Comparison of ENCODE assay signal across 17 cellular contexts in the genomic region with DNA sequence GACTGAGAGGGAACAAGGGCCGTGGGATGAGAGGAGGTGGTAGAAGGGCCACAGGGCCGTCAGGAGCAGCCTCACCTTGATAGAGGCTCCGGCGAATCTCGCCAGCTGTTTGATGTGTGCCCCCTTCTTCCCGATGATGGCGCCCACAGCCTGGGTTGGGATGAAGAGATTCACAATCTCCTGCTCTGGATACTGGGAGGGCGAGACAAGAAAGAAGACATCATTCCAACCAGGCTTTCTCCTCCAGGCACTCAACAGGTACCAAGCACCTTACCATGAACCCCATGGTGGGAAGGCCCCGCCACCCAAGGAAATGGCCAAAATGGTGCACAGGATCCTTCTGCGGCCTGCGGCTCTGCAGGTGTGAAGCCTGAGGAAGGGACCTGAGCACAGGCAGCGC.
DNase-seq lines count a peak whose midpoint lies in the region; ATAC-seq and TF ChIP-seq lines count a peak whose summit lies in the region.
"Had no signal": no experiment of that assay in that cellular context is flagged by ENCODE, and none has a peak within 500 bp of the region (broad histone marks: within the 10 kb centered on the region; RNA-seq: fewer than 3 reads in every experiment).

No MANE protein-coding gene starts in this region.

- H3K4me1 ChIP-seq in IMR-90 (ENCODE audit: control insufficient read depth, insufficient read depth, low read length) = peaks cover 31% of the 10 kb centered on the region
- peaks cover 0 to 4% (median 2%) of the 10 kb centered on the region in 4 donors for H3K4me1 ChIP-seq in right lobe of liver
- H3K4me1 ChIP-seq: pancreas had no signal

- H3K27ac ChIP-seq in IMR-90 (ENCODE audit: insufficient read depth, low read length) (peak overlapping the region; percentile 90), caudate nucleus (ENCODE audit: low read depth, low read length) (peak overlapping the region; percentile 87), temporal lobe (ENCODE audit: low read depth, low read length) (peak overlapping the region; percentile 75), right lobe of liver (no peak overlapping the region)
- H3K27ac ChIP-seq: pancreas, PC-9 had no signal

- peaks cover 51% of the 10 kb centered on the region for H3K36me3 ChIP-seq in IMR-90 (ENCODE audit: control insufficient read depth, insufficient read depth, low read length)
- H3K36me3 ChIP-seq in right lobe of liver = no peaks in the 10 kb centered on the region
- H3K36me3 ChIP-seq: pancreas had no signal

- peaks cover 66% of the 10 kb centered on the region for H4K20me1 ChIP-seq in IMR-90 (ENCODE audit: insufficient read depth, low read length)

- ATAC-seq in IMR-90 (ENCODE audit: low read depth) (no peak), right lobe of liver (no peak)

- peak overlapping the region; percentile 73 for H2BK5ac ChIP-seq in IMR-90 (ENCODE audit: low read depth, low read length, poor library complexity, severe bottlenecking)

- dilution Hi-C loops in IMR-90 (cut with HindIII; ENCODE audit: low sequenced_read_pairs, unreplicated experiment) = no loop called here

- H3K9ac ChIP-seq in IMR-90 (ENCODE audit: low read depth, low read length) = peak overlapping the region; percentile 34; the same call in 1 of the 2 replicates

- TF ChIP-seq RAD21 in IMR-90 (IDR thresholded peaks at IDR 0.05; ENCODE audit: low read length) = no peak

- intact Hi-C loops in IMR-90 (cut with micrococcal nuclease) = no loop called here
- intact Hi-C loops in right lobe of liver (cut with DNase I) = no loop called here

- POLR2A ChIA-PET in IMR-90 (lab: Charles Lee; ENCODE audit: unreplicated experiment) = no interaction called here

- H3K23ac ChIP-seq in IMR-90 (ENCODE audit: low read depth, low read length) = no peak overlapping the region

- no TSS peak for BruUV-seq in IMR-90 (replicated peaks; lab: Mats Ljungman, UMichigan)

- DNase-seq in IMR-90 = no peak
- no peak for DNase-seq in caudate nucleus (lab: John Stamatoyannopoulos, UW)
- DNase-seq in mesothelial cell of epicardium (ENCODE audit: low spot score in 2 of 2, unreplicated experiment in 2 of 2) = no peak
- no peak for DNase-seq in right lobe of liver
- DNase-seq in inferior parietal cortex (ENCODE audit: extremely low spot score) = no peak
- no peak for DNase-seq in NCI-H524 (lab: John Stamatoyannopoulos, UW)
- DNase-seq in A172 (ENCODE audit: low spot score) = no peak
- DNase-seq: activated B cell treated with CpG ODN at 0.5 μM for 24 hours; activated effector memory CD4-positive, alpha-beta T cell treated with anti-CD3 and anti-CD28 coated beads, Interleukin-2, amount 50 U/mL, for 16 hours; DMS 273 treated with DMSO at 0.1 percent for 48 hours; effector CD4-positive, alpha-beta T cell; NCI-H2029; NCI-H69; pancreas; PC-9 had no signal

- no peak for TF ChIP-seq POLR2A in IMR-90 (IDR thresholded peaks at IDR 0.05; ENCODE audit: low read depth, low read length)
- TF ChIP-seq POLR2A in right lobe of liver (IDR thresholded peaks at IDR 0.05) = no peak

- H3K27me3 Mint-ChIP-seq in mesothelial cell of epicardium (ENCODE audit: low read depth) = no peaks in the 10 kb centered on the region

- peak overlapping the region; percentile 97 for H2AK5ac ChIP-seq in IMR-90 (ENCODE audit: low read depth, low read length)

- H2AK9ac ChIP-seq in IMR-90 (replicated peaks; ENCODE audit: low read depth, low read length, poor library complexity) = peak overlapping the region; percentile 87

- peak overlapping the region; percentile 80 for H3K4ac ChIP-seq in IMR-90 (ENCODE audit: low read depth, low read length)

- peak overlapping the region; percentile 35 for H3K14ac ChIP-seq in IMR-90 (replicated peaks; ENCODE audit: low read depth, low read length)

- no peaks in the 10 kb centered on the region for H3K9me3 Mint-ChIP-seq in mesothelial cell of epicardium
- H3K9me3 Mint-ChIP-seq: activated B cell treated with CpG ODN at 0.5 μM for 24 hours had no signal

- H4K91ac ChIP-seq in IMR-90 (ENCODE audit: insufficient read depth, low read depth, low read length) = peak overlapping the region; percentile 83

- H3K79me1 ChIP-seq in IMR-90 (ENCODE audit: low read depth in 1 of 2, low read length in 2 of 2) = peaks cover 29 to 69% of the 10 kb centered on the region in 2 experiments

- H2AFZ ChIP-seq in IMR-90 (replicated peaks; ENCODE audit: low read length, poor library complexity) = no peak overlapping the region
- H2AFZ ChIP-seq: PC-9 had no signal

- H3K4me3 ChIP-seq in IMR-90 (ENCODE audit: insufficient read depth, low read depth, low read length) = no peak overlapping the region
- H3K4me3 ChIP-seq in right lobe of liver = no peak overlapping the region
- H3K4me3 ChIP-seq: MG63, pancreas, PC-9 had no signal

- no peak overlapping the region for H3K4me2 ChIP-seq in IMR-90 (ENCODE audit: low read depth, low read length)
- H3K4me2 ChIP-seq: PC-9 had no signal

- H2BK120ac ChIP-seq in IMR-90 (ENCODE audit: low read depth, low read length) = peak overlapping the region; percentile 50; the same call in 1 of the 2 replicates

- H2BK20ac ChIP-seq in IMR-90 (ENCODE audit: low read depth, low read length) = peak overlapping the region; percentile 18; the same call in 1 of the 2 replicates

- H3K18ac ChIP-seq in IMR-90 (ENCODE audit: low read depth, low read length) = peak overlapping the region; percentile 36

- CTCF ChIA-PET in IMR-90 (lab: Yijun Ruan, JAX) = interaction anchor here (0.8 kb wide), 1 partner anchor 287 kb away, joined by 3 read pairs; no protein-coding TSS in a partner anchor

- no peak overlapping the region for H3K4me3 Mint-ChIP-seq in mesothelial cell of epicardium
- H3K4me3 Mint-ChIP-seq: activated B cell treated with CpG ODN at 0.5 μM for 24 hours had no signal

- H3K9me1 ChIP-seq in IMR-90 (ENCODE audit: insufficient read depth, low read length) = peaks cover 38% of the 10 kb centered on the region

- peak overlapping the region; percentile 35 for H3K27ac Mint-ChIP-seq in mesothelial cell of epicardium
- H3K27ac Mint-ChIP-seq: activated B cell treated with CpG ODN at 0.5 μM for 24 hours had no signal

- TF ChIP-seq CTCF in IMR-90 (conservative IDR thresholded peaks at IDR 0.05; ENCODE audit: low read depth, low read length) (no peak), mesothelial cell of epicardium (IDR thresholded peaks at IDR 0.05; ENCODE audit: unreplicated experiment) (no peak), right lobe of liver (IDR thresholded peaks at IDR 0.05) (no peak)

- H3K56ac ChIP-seq in IMR-90 (ENCODE audit: extremely low read depth, insufficient read depth, low read length) = peak overlapping the region; percentile 52; the same call in 1 of the 2 replicates

- H3K9me3 ChIP-seq in IMR-90 (ENCODE audit: control insufficient read depth, insufficient read depth, low read length) (no peaks in the 10 kb centered on the region), right lobe of liver (no peaks in the 10 kb centered on the region)
- H3K9me3 ChIP-seq: MG63, pancreas had no signal

- H3K36me3 Mint-ChIP-seq in mesothelial cell of epicardium = peaks cover 43% of the 10 kb centered on the region

- H3K4me1 Mint-ChIP-seq in mesothelial cell of epicardium = no peaks in the 10 kb centered on the region
- H3K4me1 Mint-ChIP-seq: activated B cell treated with CpG ODN at 0.5 μM for 24 hours had no signal

- peak overlapping the region; percentile 28 to 69; a peak in 2 of 4 replicates for H4K8ac ChIP-seq in IMR-90 (ENCODE audit: low read depth in 2 of 2, low read length in 2 of 2)

- H2BK15ac ChIP-seq in IMR-90 (ENCODE audit: low read depth, low read length) = peak overlapping the region; percentile 7; the same call in 2 of the 3 replicates

- H3K27me3 ChIP-seq in IMR-90 (ENCODE audit: control insufficient read depth, insufficient read depth, low read length) = no peaks in the 10 kb centered on the region
- no peaks in the 10 kb centered on the region for H3K27me3 ChIP-seq in right lobe of liver
- H3K27me3 ChIP-seq: MG63, pancreas had no signal

- WGBS in IMR-90 (ENCODE audit: extremely low coverage in 2 of 2, insufficient read length in 1 of 2), 2 experiments = 100% methylated on average over 5 of the region's 12 CpGs; no CpG with 5 or more reads in 1 of the 2 experiments
- WGBS in right lobe of liver (ENCODE audit: insufficient coverage, low coverage, low lambda C conversion rate, missing lambda C conversion rate) = 82% methylated on average over 4 of the region's 12 CpGs

- H4K5ac ChIP-seq in IMR-90 (ENCODE audit: low read depth, low read length) = peak overlapping the region; percentile 7; the same call in 1 of the 2 replicates

- in situ Hi-C loops in IMR-90 (cut with MboI; ENCODE audit: low sequenced_read_pairs) = loop anchor here (25.0 kb wide), 2 partner anchors 255 to 605 kb away; no protein-coding TSS in a partner anchor

TF ChIP-seq in IMR-90, 13 proteins besides CTCF, POLR2A, EP300 and RAD21:
- TF ChIP-seq RCOR1 (IDR thresholded peaks at IDR 0.05; ENCODE audit: insufficient replicate concordance, low read length) = no peak
- no peak for TF ChIP-seq MXI1 (IDR thresholded peaks at IDR 0.05; ENCODE audit: borderline replicate concordance, low read depth, low read length)
- no peak for TF ChIP-seq NFE2L2 (IDR thresholded peaks at IDR 0.05; ENCODE audit: low read depth, low read length)
- no peak for TF ChIP-seq SMC3 (IDR thresholded peaks at IDR 0.05; ENCODE audit: low read depth, low read length)
- no peak for TF ChIP-seq RFX5 (IDR thresholded peaks at IDR 0.05; ENCODE audit: low read depth, low read length)
- TF ChIP-seq CHD1 (IDR thresholded peaks at IDR 0.05; ENCODE audit: low read depth, low read length) = no peak
- no peak for TF ChIP-seq MAFK (IDR thresholded peaks at IDR 0.05; ENCODE audit: low read depth, low read length)
- TF ChIP-seq FOS (IDR thresholded peaks at IDR 0.05; ENCODE audit: low read depth, low read length) = no peak
- no peak for TF ChIP-seq MAZ (IDR thresholded peaks at IDR 0.05; ENCODE audit: borderline replicate concordance, low read depth, low read length)
- TF ChIP-seq, protein P1, sequence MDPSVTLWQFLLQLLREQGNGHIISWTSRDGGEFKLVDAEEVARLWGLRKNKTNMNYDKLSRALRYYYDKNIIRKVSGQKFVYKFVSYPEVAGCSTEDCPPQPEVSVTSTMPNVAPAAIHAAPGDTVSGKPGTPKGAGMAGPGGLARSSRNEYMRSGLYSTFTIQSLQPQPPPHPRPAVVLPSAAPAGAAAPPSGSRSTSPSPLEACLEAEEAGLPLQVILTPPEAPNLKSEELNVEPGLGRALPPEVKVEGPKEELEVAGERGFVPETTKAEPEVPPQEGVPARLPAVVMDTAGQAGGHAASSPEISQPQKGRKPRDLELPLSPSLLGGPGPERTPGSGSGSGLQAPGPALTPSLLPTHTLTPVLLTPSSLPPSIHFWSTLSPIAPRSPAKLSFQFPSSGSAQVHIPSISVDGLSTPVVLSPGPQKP (IDR thresholded peaks at IDR 0.05; ENCODE audit: borderline replicate concordance, low read depth, low read length) = no peak
- TF ChIP-seq BHLHE40 (IDR thresholded peaks at IDR 0.05; ENCODE audit: low read depth, low read length) = no peak
TF ChIP-seq in IMR-90: peak in this region for 0.

Comparison
In these comparisons a context has a peak if more than half of its experiments do, and no peak if none do; other contexts are left out.
1. H3K27ac ChIP-seq: peak in IMR-90 (single experiment), caudate nucleus (single experiment) and temporal lobe (single experiment); none in right lobe of liver (0 of 3).